8 cellular contexts compared by ENCODE assay signal in the genomic region with DNA sequence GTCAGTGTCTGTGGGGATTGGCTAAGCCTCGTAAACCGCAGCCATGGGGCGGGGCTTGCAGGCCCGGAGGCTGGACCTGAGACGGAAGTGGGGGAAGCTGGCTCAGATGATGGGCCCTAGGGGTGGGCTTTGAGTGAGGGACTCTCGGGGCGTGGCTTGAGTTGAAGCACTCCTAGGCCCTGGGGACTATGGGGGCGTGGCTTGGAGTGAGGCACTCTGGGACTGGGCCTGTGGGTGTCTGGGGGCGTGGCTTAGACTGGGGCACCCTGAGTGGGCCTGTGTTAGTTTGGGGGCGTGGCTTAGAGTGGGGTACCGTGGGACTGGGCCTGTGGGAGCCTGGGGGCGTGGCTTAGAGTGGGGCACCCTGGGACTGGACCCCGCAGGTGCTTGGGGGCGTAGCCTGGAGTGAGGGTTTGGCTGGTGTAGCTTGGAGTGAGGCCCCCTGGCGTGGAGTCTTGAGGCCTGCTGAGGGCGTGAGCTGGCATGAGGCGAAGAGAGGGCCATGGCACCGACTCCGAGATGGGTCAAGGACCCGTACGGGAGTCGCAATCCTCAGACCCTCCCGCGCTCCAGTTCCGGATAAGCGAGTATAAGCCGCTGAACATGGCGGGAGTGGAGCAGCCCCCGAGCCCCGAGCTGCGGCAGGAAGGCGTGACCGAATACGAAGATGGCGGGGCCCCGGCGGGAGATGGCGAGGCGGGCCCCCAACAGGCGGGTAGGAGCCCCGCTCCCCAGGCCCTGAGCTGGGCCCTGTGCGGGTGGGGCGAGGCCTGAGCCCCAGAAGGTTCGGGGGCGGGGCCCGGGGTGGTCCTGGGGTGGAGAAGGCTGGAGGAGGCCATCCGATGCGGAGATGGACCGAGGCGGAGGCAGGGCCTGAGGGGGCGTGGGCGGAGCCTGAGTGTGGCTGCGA. TPM values are rescaled to one million over a fixed set of nuclear protein-coding genes. Genes with fewer than 3 reads are reported as not detected.
DNase-seq lines count a peak whose midpoint lies in the region; ATAC-seq and TF ChIP-seq lines count a peak whose summit lies in the region.

No MANE protein-coding gene starts in this region.

- peaks cover 10% of the 10 kb centered on the region for H3K4me1 Mint-ChIP-seq in HFFc6 (ENCODE audit: low read depth)

- ATAC-seq in left cardiac atrium, result peak; percentile 95 to 96
- ATAC-seq in upper lobe of left lung (ENCODE audit: low FRiP score in 2 of 2), result peak; percentile 94 to 98

- peak overlapping the region; percentile 67 for H3K4me3 ChIP-seq in NB4 (ENCODE audit: low read depth, low read length)
- peak overlapping the region; percentile 19 to 74 (median 68) for H3K4me3 ChIP-seq in upper lobe of left lung

- CTCF ChIA-PET in GM10248 (lab: Yijun Ruan, JAX), result interaction anchor here (0.7 to 3.5 kb wide), 10 partner anchors 12 to 172 kb away, joined by 3 to 16 read pairs (median 4); partner anchors contain the start of gene SRSF6

- no peaks in the 10 kb centered on the region for H3K27me3 ChIP-seq in upper lobe of left lung

- no peaks in the 10 kb centered on the region for H3K9me3 Mint-ChIP-seq in HFFc6

- TF ChIP-seq POLR2A in NB4 (IDR thresholded peaks at IDR 0.05; ENCODE audit: extremely low read depth, insufficient read length), result peak; percentile 63
- TF ChIP-seq POLR2A in upper lobe of left lung (IDR thresholded peaks at IDR 0.05), result no peak

- H3K36me3 Mint-ChIP-seq in HFFc6 (ENCODE audit: low read depth), result no peaks in the 10 kb centered on the region

- 44 to 70% methylated on average over 43 to 47 of the region's 53 CpGs for WGBS in upper lobe of left lung, 2 donors

- peak; percentile 97 for DNase-seq in GM10248 (ENCODE audit: extremely low spot score)
- DNase-seq in HFFc6, result peak; percentile 96
- DNase-seq in NB4 (ENCODE audit: low read depth), result peak; percentile 97
- DNase-seq in SW480 (ENCODE audit: low spot score), result peak; percentile 99
- DNase-seq in amniotic epithelial cell (ENCODE audit: low read depth), result peak; percentile 98
- peak; percentile 99 for DNase-seq in left cardiac atrium
- peak; percentile 98 for DNase-seq in posterior vena cava (ENCODE audit: low spot score)
- peak; percentile 97 to 100 for DNase-seq in upper lobe of left lung

- TF ChIP-seq CTCF in GM10248 (IDR thresholded peaks at IDR 0.05; ENCODE audit: control extremely low read depth, extremely low read depth, low read depth, missing control alignments), result peak; percentile 22
- peak; percentile 51 for TF ChIP-seq CTCF in HFFc6 (IDR thresholded peaks at IDR 0.05)
- TF ChIP-seq CTCF in NB4 (IDR thresholded peaks at IDR 0.05; ENCODE audit: low read depth, low read length), result peak; percentile 18
- TF ChIP-seq CTCF in upper lobe of left lung (IDR thresholded peaks at IDR 0.05), result peak in 4 of 6 experiments; percentile 25 to 62 (median 50)

- H3K4me3 Mint-ChIP-seq in HFFc6, result peak overlapping the region; percentile 97

- H3K4me1 ChIP-seq in upper lobe of left lung, result peaks cover 6 to 25% (median 9%) of the 10 kb centered on the region in 4 donors

- H3K36me3 ChIP-seq in upper lobe of left lung, result no peaks in the 10 kb centered on the region

- H3K27me3 Mint-ChIP-seq in HFFc6 (ENCODE audit: insufficient read depth), result no peaks in the 10 kb centered on the region; the same call in 1 of the 2 replicates

- TF ChIP-seq EP300 in upper lobe of left lung (IDR thresholded peaks at IDR 0.05), result no peak

- peak overlapping the region; percentile 93 for H3K27ac Mint-ChIP-seq in HFFc6

- no peaks in the 10 kb centered on the region for H3K9me3 ChIP-seq in upper lobe of left lung

- POLR2A ChIA-PET in GM10248 (lab: Yijun Ruan, JAX), result interaction anchor here (0.7 to 1.4 kb wide), 3 partner anchors 53 to 56 kb away, joined by 3 to 5 read pairs (median 3); partner anchors contain the start of gene SRSF6

- intact Hi-C loops in left cardiac atrium (cut with DNase I) (no loop called here), posterior vena cava (cut with DNase I) (no loop called here)

- peak overlapping the region in 3 of 4 donors; percentile 59 to 75 (median 68) for H3K27ac ChIP-seq in upper lobe of left lung

RNA-seq across cellular contexts. Expression of gene L3MBTL1, which starts 6.8 kb away (rescaled TPM):
- 1 to 10 TPM; 1.8 to 2.9 (median 2.3) TPM for total RNA-seq in HFFc6 (2021; fragmentation: NEBNext Ultra II Directional; extraction: Animal tissue kit (Norgen Biotek cat#: 25700))
- 1 to 10 TPM; 3.3 to 5.5 TPM for total RNA-seq in left cardiac atrium
- 1 to 10 TPM; 6.7 to 7.1 TPM for total RNA-seq in posterior vena cava
- 10 to 100 TPM in 3 of 6 donors, 1 to 10 TPM in 3; 4.9 to 50.3 (median 11.3) TPM for total RNA-seq in upper lobe of left lung

RNA-seq across cellular contexts. Expression of gene SGK2, which starts 44.5 kb away (rescaled TPM):
- under 1 TPM in 1 of 6 experiments, not detected in 5; 0.09 TPM for total RNA-seq in HFFc6 (2021; fragmentation: NEBNext Ultra II Directional; extraction: Animal tissue kit (Norgen Biotek cat#: 25700))
- 10 to 100 TPM in 1 of 2 donors, 1 to 10 TPM in 1; 7.9 to 10.9 TPM for total RNA-seq in left cardiac atrium
- 1 to 10 TPM in 1 of 2 donors, under 1 TPM in 1; 0.76 to 1.3 TPM for total RNA-seq in posterior vena cava
- 1 to 10 TPM in 4 of 6 donors, under 1 TPM in 2; 0.91 to 1.9 (median 1.1) TPM for total RNA-seq in upper lobe of left lung

RNA-seq across cellular contexts. Expression of gene SRSF6, which starts 56.6 kb away (rescaled TPM):
- 100 to 1,000 TPM; 141 to 157 (median 148) TPM for total RNA-seq in HFFc6 (2021; fragmentation: NEBNext Ultra II Directional; extraction: Animal tissue kit (Norgen Biotek cat#: 25700))
- total RNA-seq in left cardiac atrium, result 10 to 100 TPM; 58.8 to 82.0 TPM
- total RNA-seq in posterior vena cava, result 10 to 100 TPM; 58.5 to 70.4 TPM
- total RNA-seq in upper lobe of left lung, result 100 to 1,000 TPM in 1 of 6 donors, 10 to 100 TPM in 5; 48.4 to 147 (median 93.2) TPM

Comparison
In these comparisons a context has a peak if more than half of its experiments do, and no peak if none do; other contexts are left out.
1. Peak in every context shown above with its lines: DNase-seq, ATAC-seq, H3K4me3 ChIP-seq and H3K27ac ChIP-seq.